ENCODE assay signal across 11 cellular contexts in the genomic region with DNA sequence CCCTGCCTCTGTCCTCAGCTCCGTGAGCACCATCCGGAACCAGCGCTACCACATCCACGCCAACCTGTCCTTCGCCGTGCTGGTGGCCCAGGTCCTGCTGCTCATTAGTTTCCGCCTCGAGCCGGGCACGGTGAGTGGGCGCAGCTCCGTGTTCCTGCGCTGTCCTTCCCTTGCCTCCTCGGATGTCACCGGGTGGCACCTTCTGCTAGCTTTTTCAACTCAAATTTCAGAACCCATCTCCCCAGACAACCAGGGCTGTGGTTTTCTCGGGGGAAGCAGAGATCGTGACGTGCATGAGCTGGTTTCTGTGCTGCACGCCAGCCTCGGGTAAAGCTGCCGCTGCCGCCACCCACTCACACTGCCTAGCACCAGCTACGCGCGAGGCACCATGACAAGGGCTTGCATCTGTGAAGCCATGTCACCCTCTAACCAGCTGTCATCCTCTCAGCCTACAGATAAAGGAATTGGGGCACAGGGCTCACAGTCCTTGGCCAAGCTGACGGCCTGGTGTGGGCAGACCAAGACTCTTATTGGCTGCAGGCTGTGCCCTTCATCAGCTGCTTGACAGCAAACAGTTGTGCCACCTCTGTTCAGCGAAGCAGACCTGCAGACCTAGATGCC.
DNase-seq lines count a peak whose midpoint lies in the region; ATAC-seq, FAIRE-seq and TF ChIP-seq lines count a peak whose summit lies in the region.
"Had no signal": no experiment of that assay in that cellular context is flagged by ENCODE, and none has a peak within 500 bp of the region (broad histone marks: within the 10 kb centered on the region; RNA-seq: fewer than 3 reads in every experiment).

No MANE protein-coding gene starts in this region.

- H3K4me3 ChIP-seq in gastroesophageal sphincter, result no peak overlapping the region
- no peak overlapping the region for H3K4me3 ChIP-seq in MG63
- H3K4me3 ChIP-seq in coronary artery, result no peak overlapping the region

- peaks cover 9% of the 10 kb centered on the region for H3K27me3 Mint-ChIP-seq in central memory CD8-positive, alpha-beta T cell

- H3K27me3 ChIP-seq in gastroesophageal sphincter, result no peaks in the 10 kb centered on the region
- H3K27me3 ChIP-seq in MG63, result no peaks in the 10 kb centered on the region

- peak overlapping the region; percentile 76 for H3K27ac Mint-ChIP-seq in central memory CD8-positive, alpha-beta T cell (ENCODE audit: low read depth)

- peak overlapping the region; percentile 72 for H3K4me3 Mint-ChIP-seq in central memory CD8-positive, alpha-beta T cell

- H3K36me3 ChIP-seq in gastroesophageal sphincter, result peaks cover 0 to 29% of the 10 kb centered on the region in 2 donors
- H3K36me3 ChIP-seq in MG63, result no peaks in the 10 kb centered on the region

- H3K36me3 Mint-ChIP-seq in central memory CD8-positive, alpha-beta T cell (ENCODE audit: insufficient read depth), result peaks cover 1% of the 10 kb centered on the region

- TF ChIP-seq POLR2A in GM12891 (IDR thresholded peaks at IDR 0.05; ENCODE audit: low read depth, low read length) (no peak), gastroesophageal sphincter (IDR thresholded peaks at IDR 0.05) (no peak)

- H3K4me1 ChIP-seq in gastroesophageal sphincter, result peaks cover 0 to 18% (median 7%) of the 10 kb centered on the region in 3 donors

- H3K27ac ChIP-seq in gastroesophageal sphincter (no peak overlapping the region), coronary artery (no peak overlapping the region)

- FAIRE-seq in GM12891 (lab: Jason Lieb, UNC) (peak; percentile 95), RCC 7860 (lab: Jason Lieb, UNC) (no peak)
- FAIRE-seq: colon, islet of Langerhans, small intestine had no signal

- WGBS in gastroesophageal sphincter (ENCODE audit: low coverage in 1 of 2), 2 donors, result 88% methylated on average over 7 of the region's 27 CpGs; no CpG with 5 or more reads in 1 of the 2 donors

- TF ChIP-seq EP300 in gastroesophageal sphincter (IDR thresholded peaks at IDR 0.05), result no peak

- H3K9me3 ChIP-seq in gastroesophageal sphincter (peaks cover 0 to 1% (median 0%) of the 10 kb centered on the region in 3 donors), MG63 (no peaks in the 10 kb centered on the region)

- DNase-seq in GM12891 (ENCODE audit: insufficient read length, low spot score) (no peak), MG63 (no peak), coronary artery (ENCODE audit: low spot score) (no peak), RCC 7860 (ENCODE audit: low spot score) (no peak)
- peak; percentile 35 for DNase-seq in activated CD4-positive, alpha-beta T cell treated with anti-CD3 and anti-CD28 coated beads, Interleukin-2, amount 50 U/mL, for 1 hour
- peak in 1 of 2 donors; percentile 44 for DNase-seq in central memory CD8-positive, alpha-beta T cell (ENCODE audit: low spot score in 2 of 2)
- DNase-seq in stimulated activated CD4-positive, alpha-beta T cell treated with anti-CD3 and anti-CD28 coated beads, Interleukin-4, amount 100 ng/mL, for 4 hours, result peak; percentile 55 to 61
- DNase-seq: small intestine had no signal

- no peaks in the 10 kb centered on the region for H3K9me3 Mint-ChIP-seq in central memory CD8-positive, alpha-beta T cell

- H3K4me1 Mint-ChIP-seq in central memory CD8-positive, alpha-beta T cell, result peaks cover 13% of the 10 kb centered on the region

- peak; percentile 83 for ATAC-seq in central memory CD8-positive, alpha-beta T cell (replicated peaks; ENCODE audit: extremely low read depth, poor library complexity, severe bottlenecking)
- no peak for ATAC-seq in gastroesophageal sphincter

- TF ChIP-seq CTCF in gastroesophageal sphincter (IDR thresholded peaks at IDR 0.05) (no peak), coronary artery (IDR thresholded peaks at IDR 0.05) (no peak)

TF ChIP-seq in GM12891, 5 proteins besides CTCF, POLR2A, EP300 and RAD21:
- TF ChIP-seq POLR2AphosphoS5 (IDR thresholded peaks at IDR 0.05; ENCODE audit: low read depth, low read length) (no peak), PAX5 (IDR thresholded peaks at IDR 0.05; ENCODE audit: insufficient read depth, low read length, severe bottlenecking) (no peak), TAF1 (IDR thresholded peaks at IDR 0.05; ENCODE audit: low read depth, low read length) (no peak), POU2F2 (IDR thresholded peaks at IDR 0.05; ENCODE audit: low read depth, low read length) (no peak)

Comparison
In these comparisons a context has a peak if more than half of its experiments do, and no peak if none do; other contexts are left out.
1. DNase-seq: peak in activated CD4-positive, alpha-beta T cell treated with anti-CD3 and anti-CD28 coated beads, Interleukin-2, amount 50 U/mL, for 1 hour (single experiment) and stimulated activated CD4-positive, alpha-beta T cell treated with anti-CD3 and anti-CD28 coated beads, Interleukin-4, amount 100 ng/mL, for 4 hours (2 of 2); none in GM12891 (single experiment), MG63 (single experiment), coronary artery (single experiment) and RCC 7860 (single experiment).